ENCODE assay signal across 9 cellular contexts in genomic region chr4:73726000-73726399, GRCh38. TPM values are rescaled to one million over a fixed set of nuclear protein-coding genes. Genes with fewer than 3 reads are reported as not detected.
DNase-seq lines count a peak whose midpoint lies in the region; TF ChIP-seq lines count a peak whose summit lies in the region.
"Had no signal": no experiment of that assay in that cellular context is flagged by ENCODE, and none has a peak within 500 bp of the region (broad histone marks: within the 10 kb centered on the region; RNA-seq: fewer than 3 reads in every experiment).

No MANE protein-coding gene starts in this region.

- DNase-seq in H4 (ENCODE audit: low spot score) (peak; percentile 79), SK-N-SH (no peak), fibroblast of the conjunctiva (ENCODE audit: low read depth) (peak; percentile 59), skeletal muscle cell (ENCODE audit: low read depth) (peak; percentile 82), NCI-H1417 (lab: John Stamatoyannopoulos, UW) (no peak)
- DNase-seq in activated CD8-positive, alpha-beta memory T cell treated with anti-CD3 and anti-CD28 coated beads, Interleukin-2, amount 50 U/mL, for 48 hours: no peak
- no peak for DNase-seq in activated CD4-positive, CD25-positive, alpha-beta regulatory T cell treated with anti-CD3 and anti-CD28 coated beads, Interleukin-2, amount 50 U/mL, for 72 hours
- DNase-seq: activated T-cell treated with anti-CD3 and anti-CD28 coated beads, Interleukin-2, amount 50 U/mL, for 72 hours; NCI-H2081 treated with DMSO at 0.1 percent for 48 hours had no signal

- TF ChIP-seq EP300 in SK-N-SH (IDR thresholded peaks at IDR 0.05; ENCODE audit: borderline replicate concordance in 1 of 2, low read depth in 1 of 2, low read length in 1 of 2): peak in 1 of 2 experiments; percentile 73; a peak in 2 of 4 replicates

- H3K9me3 ChIP-seq in SK-N-SH: no peaks in the 10 kb centered on the region

- TF ChIP-seq RAD21 in SK-N-SH (IDR thresholded peaks at IDR 0.05; ENCODE audit: low read length): no peak

- peaks cover 0 to 29% of the 10 kb centered on the region in 2 experiments; a peak in 2 of 4 replicates for H3K4me1 ChIP-seq in SK-N-SH (ENCODE audit: control insufficient read depth in 1 of 2, insufficient read depth in 2 of 2, low read depth in 1 of 2, low read length in 1 of 2)

- no peaks in the 10 kb centered on the region for H3K27me3 ChIP-seq in SK-N-SH (ENCODE audit: insufficient read depth)

- H3K9ac ChIP-seq in SK-N-SH: peak overlapping the region; percentile 32; the same call in 1 of the 2 replicates

- CTCF ChIA-PET in SK-N-SH (lab: Yijun Ruan, JAX): interaction anchor here (2.9 kb wide), 1 partner anchor 409 kb away, joined by 21 read pairs; no protein-coding TSS in a partner anchor

- H3K9me2 ChIP-seq in SK-N-SH: no peaks in the 10 kb centered on the region

- no peak for TF ChIP-seq CTCF in SK-N-SH (IDR thresholded peaks at IDR 0.05)

- H3K4me3 ChIP-seq in SK-N-SH (ENCODE audit: low read depth in 2 of 2, low read length in 1 of 2) (no peak overlapping the region), skeletal muscle cell (ENCODE audit: low read depth, low read length) (no peak overlapping the region)

- peaks cover 33% of the 10 kb centered on the region for H3F3A ChIP-seq in SK-N-SH (replicated peaks; ENCODE audit: insufficient read depth)

- H3K27ac ChIP-seq in SK-N-SH (ENCODE audit: low read depth in 2 of 2, low read length in 1 of 2): peak overlapping the region; percentile 47 to 87; a peak in 3 of 4 replicates

- 14% methylated on average over 1 of the region's 1 CpG for WGBS in SK-N-SH (ENCODE audit: low lambda C conversion rate)

- peak overlapping the region; percentile 38; the same call in 1 of the 2 replicates for H3K4me2 ChIP-seq in SK-N-SH

- no peak overlapping the region for H2AFZ ChIP-seq in SK-N-SH (ENCODE audit: low read depth)

- no peaks in the 10 kb centered on the region for H4K20me1 ChIP-seq in SK-N-SH (ENCODE audit: insufficient read depth)

- H3K79me2 ChIP-seq in SK-N-SH (ENCODE audit: insufficient read depth): no peaks in the 10 kb centered on the region

- POLR2A ChIA-PET in SK-N-SH (lab: Yijun Ruan, JAX): no interaction called here

- H3K36me3 ChIP-seq in SK-N-SH (replicated peaks in 1 of 2; ENCODE audit: control insufficient read depth in 1 of 2, insufficient read depth in 2 of 2, low read length in 1 of 2): no peaks in the 10 kb centered on the region

TF ChIP-seq in SK-N-SH, 30 proteins besides CTCF, POLR2A, EP300 and RAD21:
- no peak for TF ChIP-seq SMC3 (IDR thresholded peaks at IDR 0.05; ENCODE audit: low read depth, low read length)
- no peak for TF ChIP-seq GABPA (IDR thresholded peaks at IDR 0.05; ENCODE audit: low read depth)
- peak; percentile 94 for TF ChIP-seq TCF12 (IDR thresholded peaks at IDR 0.05)
- TF ChIP-seq JUND (IDR thresholded peaks at IDR 0.05): peak; percentile 92
- no peak for TF ChIP-seq MXI1 (IDR thresholded peaks at IDR 0.05; ENCODE audit: low read depth, low read length)
- TF ChIP-seq GATA2 (CRISPR knock-in tag; IDR thresholded peaks at IDR 0.05): no peak
- TF ChIP-seq ZBTB33 (IDR thresholded peaks at IDR 0.05; ENCODE audit: borderline replicate concordance, low read depth): no peak
- peak; percentile 34; the same call in 1 of the 2 replicates for TF ChIP-seq POLR2AphosphoS5 (IDR thresholded peaks at IDR 0.05; ENCODE audit: low read depth, low read length)
- TF ChIP-seq SIN3A (IDR thresholded peaks at IDR 0.05; ENCODE audit: borderline replicate concordance, low read depth, low read length): no peak; the same call in 1 of the 2 replicates
- peak; percentile 91 for TF ChIP-seq FOSL2 (IDR thresholded peaks at IDR 0.05; ENCODE audit: borderline replicate concordance, low read depth)
- peak; percentile 39; the same call in 1 of the 2 replicates for TF ChIP-seq MAX (IDR thresholded peaks at IDR 0.05; ENCODE audit: low read depth)
- TF ChIP-seq NRF1 (IDR thresholded peaks at IDR 0.05; ENCODE audit: low read depth, low read length): no peak
- no peak for TF ChIP-seq FOXJ3 (CRISPR knock-in tag; IDR thresholded peaks at IDR 0.05)
- TF ChIP-seq EZH2phosphoT487 (IDR thresholded peaks at IDR 0.05; ENCODE audit: borderline replicate concordance, low read depth): no peak
- peak; percentile 85 for TF ChIP-seq PBX3 (IDR thresholded peaks at IDR 0.05)
- TF ChIP-seq RCOR1 (IDR thresholded peaks at IDR 0.05; ENCODE audit: low read length): no peak
- no peak for TF ChIP-seq RXRA (IDR thresholded peaks at IDR 0.05; ENCODE audit: borderline replicate concordance, low read depth)
- TF ChIP-seq REST (IDR thresholded peaks at IDR 0.05; ENCODE audit: low read depth, low read length): no peak
- peak; percentile 58; the same call in 1 of the 2 replicates for TF ChIP-seq NFIC (IDR thresholded peaks at IDR 0.05; ENCODE audit: borderline replicate concordance)
- peak; percentile 79 for TF ChIP-seq TEAD4 (IDR thresholded peaks at IDR 0.05; ENCODE audit: borderline replicate concordance, insufficient read depth)
- no peak for TF ChIP-seq CHD2 (IDR thresholded peaks at IDR 0.05; ENCODE audit: low read length, partially characterized antibody)
- TF ChIP-seq MEF2A (IDR thresholded peaks at IDR 0.05; ENCODE audit: borderline replicate concordance, low read depth): no peak
- TF ChIP-seq ELF1 (IDR thresholded peaks at IDR 0.05): no peak
- no peak; the same call in 1 of the 2 replicates for TF ChIP-seq FOXM1 (IDR thresholded peaks at IDR 0.05; ENCODE audit: low read depth)

RNA-seq across cellular contexts. Expression of gene CXCL8, which starts 14.4 kb away (rescaled TPM):
- total RNA-seq in H4 (2014; rRNA removed; shearing (Covaris generic)): 26.7 and 45.3 TPM in 2 replicates
- polyA plus RNA-seq in SK-N-SH (2012; rRNA removed): 6.0 and 7.7 TPM in 2 replicates
- polyA plus RNA-seq in SK-N-SH (2012; cell fraction: cytosol; rRNA removed): 6.9 and 7.8 TPM in 2 replicates
- 5.1 and 15.7 TPM in 2 replicates for polyA plus RNA-seq in SK-N-SH (2012; cell fraction: nucleus; rRNA removed)

Comparison
In these comparisons a context has a peak if more than half of its experiments do, and no peak if none do; other contexts are left out.
1. DNase-seq: peak in H4 (single experiment), fibroblast of the conjunctiva (single experiment) and skeletal muscle cell (single experiment); none in SK-N-SH (single experiment), activated CD8-positive, alpha-beta memory T cell treated with anti-CD3 and anti-CD28 coated beads, Interleukin-2, amount 50 U/mL, for 48 hours (single experiment), activated CD4-positive, CD25-positive, alpha-beta regulatory T cell treated with anti-CD3 and anti-CD28 coated beads, Interleukin-2, amount 50 U/mL, for 72 hours (single experiment) and NCI-H1417 (0 of 3).